In the genomic region with DNA sequence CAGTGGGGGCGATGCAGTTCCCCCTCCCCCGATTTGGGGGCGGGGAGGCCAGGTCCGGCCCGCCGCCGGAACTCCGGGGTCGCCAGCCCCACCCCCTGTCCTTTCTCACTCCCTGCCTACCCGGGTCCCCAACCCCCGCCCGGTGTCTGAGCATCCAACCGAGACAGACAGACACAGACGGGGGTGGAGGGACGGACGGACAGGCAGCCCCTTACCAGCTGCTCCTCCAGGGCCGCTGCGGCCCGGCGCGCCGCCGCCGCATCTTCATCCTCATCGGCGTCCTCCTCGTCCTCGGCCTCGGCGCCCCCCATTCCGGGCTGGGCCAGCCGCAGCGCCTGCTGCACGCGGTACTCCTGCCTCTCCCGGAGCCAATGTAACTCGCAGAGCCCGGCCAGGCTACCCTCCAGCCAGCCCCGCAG, we compare ENCODE assay signal across 6 cellular contexts.
A peak's percentile ranks its signal among the peaks of the same experiment; 100 is the strongest.
DNase-seq lines count a peak whose midpoint lies in the region; ATAC-seq and TF ChIP-seq lines count a peak whose summit lies in the region.

No MANE protein-coding gene starts in this region.

- H3K27me3 ChIP-seq in neutrophil = peaks cover 82% of the 10 kb centered on the region

- H3K27ac ChIP-seq in neutrophil = peak overlapping the region; percentile 62

- no peak for TF ChIP-seq CTCF in cardiac fibroblast (IDR thresholded peaks at IDR 0.05; ENCODE audit: low read depth, low read length)
- TF ChIP-seq CTCF in neutrophil (IDR thresholded peaks at IDR 0.05) = no peak

- DNase-seq in cardiac fibroblast (ENCODE audit: low read depth in 2 of 2) = no peak
- DNase-seq in central memory CD4-positive, alpha-beta T cell = no peak
- no peak for DNase-seq in NCI-H2081 (lab: John Stamatoyannopoulos, UW)

- no peaks in the 10 kb centered on the region for H3K9me3 ChIP-seq in neutrophil

- H3K4me3 ChIP-seq in cardiac fibroblast (replicated peaks in 1 of 2; ENCODE audit: low read depth in 2 of 2, low read length in 2 of 2) = peak overlapping the region; percentile 58 to 73
- H3K4me3 ChIP-seq in neutrophil (ENCODE audit: low read depth in 1 of 2, low read length in 1 of 2) = peak overlapping the region; percentile 41 to 72

- ATAC-seq in HG03354 (IDR thresholded peaks at IDR 0.05; ENCODE audit: poor library complexity, severe bottlenecking, unreplicated experiment) (peak; percentile 5), HG03159 (IDR thresholded peaks at IDR 0.05; ENCODE audit: unreplicated experiment) (no peak)

- no peaks in the 10 kb centered on the region for H3K36me3 ChIP-seq in neutrophil

- peaks cover 19 to 31% of the 10 kb centered on the region in 2 experiments for H3K4me1 ChIP-seq in neutrophil (ENCODE audit: control insufficient read depth in 1 of 2, insufficient read depth in 1 of 2, low read depth in 1 of 2, low read length in 1 of 2)
